8 cellular contexts compared by ENCODE assay signal in the genomic region with DNA sequence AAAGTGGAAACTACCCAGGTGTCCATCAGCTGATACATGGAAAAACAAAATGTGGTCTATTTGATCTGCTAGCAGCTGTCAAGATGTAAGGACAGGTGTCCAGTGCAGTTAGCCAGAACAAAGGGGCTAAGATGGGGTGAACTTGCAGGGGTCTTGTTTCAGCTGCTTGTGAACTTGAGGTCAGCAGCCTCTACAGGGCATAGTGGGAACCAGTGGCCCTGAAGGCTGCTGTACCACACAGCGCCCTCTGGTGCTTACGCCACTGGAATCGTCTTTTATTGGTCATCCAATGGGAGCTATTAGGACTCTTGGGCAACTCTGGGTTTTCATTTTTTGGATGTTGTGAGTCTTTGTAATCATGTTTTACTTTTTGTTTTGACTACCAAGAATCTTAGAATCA.
DNase-seq lines count a peak whose midpoint lies in the region; ATAC-seq and TF ChIP-seq lines count a peak whose summit lies in the region.

No MANE protein-coding gene starts in this region.

- no peak overlapping the region for H3K4me2 ChIP-seq in SU-DHL-6 (ENCODE audit: low read depth, low read length, poor library complexity, severe bottlenecking)

- peaks cover 14% of the 10 kb centered on the region for H3K4me1 Mint-ChIP-seq in activated T-helper 2 cell treated with anti-CD3 and anti-CD28 coated beads, Interferon-gamma antibody, Interleukin-2, Interleukin-4, amounts not matched to agents 10 μg/mL and 5 μg/mL and 100 μg/mL, durations not matched to agents 14 hours and 24 hours and 36 hours (ENCODE audit: low read depth)

- H3K36me3 ChIP-seq in SU-DHL-6 (ENCODE audit: low read length) (no peaks in the 10 kb centered on the region), stomach (no peaks in the 10 kb centered on the region)

- H3K9me3 ChIP-seq in SU-DHL-6 (ENCODE audit: insufficient read depth, low read length) (no peaks in the 10 kb centered on the region), stomach (no peaks in the 10 kb centered on the region)

- no peak overlapping the region for H3K4me3 ChIP-seq in AG09309 (ENCODE audit: control insufficient read depth, low read depth, low read length)
- H3K4me3 ChIP-seq in SU-DHL-6 (ENCODE audit: insufficient read depth, low read length, poor library complexity, severe bottlenecking) = no peak overlapping the region
- no peak overlapping the region for H3K4me3 ChIP-seq in stomach

- no peak overlapping the region for H3K27ac Mint-ChIP-seq in activated T-helper 2 cell treated with anti-CD3 and anti-CD28 coated beads, Interferon-gamma antibody, Interleukin-2, Interleukin-4, amounts not matched to agents 10 μg/mL and 5 μg/mL and 100 μg/mL, durations not matched to agents 14 hours and 24 hours and 36 hours

- H3K27me3 ChIP-seq in SU-DHL-6 (ENCODE audit: low read length) (no peaks in the 10 kb centered on the region), stomach (no peaks in the 10 kb centered on the region)

- H3K4me3 Mint-ChIP-seq in activated T-helper 2 cell treated with anti-CD3 and anti-CD28 coated beads, Interferon-gamma antibody, Interleukin-2, Interleukin-4, amounts not matched to agents 10 μg/mL and 5 μg/mL and 100 μg/mL, durations not matched to agents 14 hours and 24 hours and 36 hours (ENCODE audit: low read depth) = no peak overlapping the region

- ATAC-seq in GM19452 (IDR thresholded peaks at IDR 0.05; ENCODE audit: unreplicated experiment) = no peak

- no peak overlapping the region for H2AFZ ChIP-seq in SU-DHL-6 (ENCODE audit: low read depth, low read length, severe bottlenecking)

- H3K9me3 Mint-ChIP-seq in activated T-helper 2 cell treated with anti-CD3 and anti-CD28 coated beads, Interferon-gamma antibody, Interleukin-2, Interleukin-4, amounts not matched to agents 10 μg/mL and 5 μg/mL and 100 μg/mL, durations not matched to agents 14 hours and 24 hours and 36 hours = no peaks in the 10 kb centered on the region

- no peaks in the 10 kb centered on the region for H3K79me2 ChIP-seq in SU-DHL-6 (ENCODE audit: insufficient read depth, low read length)

- WGBS in stomach, 5 donors = 34 to 56% (median 48%) methylated on average over 3 of the region's 3 CpGs

- peaks cover 0 to 13% (median 6%) of the 10 kb centered on the region in 4 donors for H3K4me1 ChIP-seq in stomach

- H3K9ac ChIP-seq in SU-DHL-6 (ENCODE audit: low read length) = no peak overlapping the region

- no peaks in the 10 kb centered on the region for H3F3A ChIP-seq in SU-DHL-6 (ENCODE audit: insufficient read depth)

- no peak for TF ChIP-seq POLR2A in stomach (IDR thresholded peaks at IDR 0.05)

- intact Hi-C loops in stomach (cut with DNase I; ENCODE audit: low total_unique reads) = no loop called here
- intact Hi-C loops in activated T-helper 2 cell treated with anti-CD3 and anti-CD28 coated beads, Interferon-gamma antibody, Interleukin-2, Interleukin-4, amounts not matched to agents 10 μg/mL and 5 μg/mL and 100 μg/mL, durations not matched to agents 14 hours and 24 hours and 36 hours (cut with micrococcal nuclease) = loop anchor here (5.0 kb wide), 1 partner anchor 95 kb away; no protein-coding TSS in a partner anchor

- no peaks in the 10 kb centered on the region for H3K36me3 Mint-ChIP-seq in activated T-helper 2 cell treated with anti-CD3 and anti-CD28 coated beads, Interferon-gamma antibody, Interleukin-2, Interleukin-4, amounts not matched to agents 10 μg/mL and 5 μg/mL and 100 μg/mL, durations not matched to agents 14 hours and 24 hours and 36 hours (ENCODE audit: low read depth)

- H3K27ac ChIP-seq in SU-DHL-6 (ENCODE audit: low read depth, low read length) (no peak overlapping the region), stomach (no peak overlapping the region)

- peak; percentile 62 for TF ChIP-seq CTCF in AG09309 (IDR thresholded peaks at IDR 0.05; ENCODE audit: control insufficient read depth, insufficient read depth, low read depth, low read length, missing control alignments)
- TF ChIP-seq CTCF in SU-DHL-6 (IDR thresholded peaks at IDR 0.05; ENCODE audit: insufficient read depth, low read length, poor library complexity, severe bottlenecking) = peak; percentile 69
- TF ChIP-seq CTCF in stomach (IDR thresholded peaks at IDR 0.05) = peak in 3 of 7 experiments; percentile 24 to 37 (median 27)

- DNase-seq in AG09309 (ENCODE audit: low read depth) = no peak
- DNase-seq in HCEC 1CT = peak; percentile 68
- DNase-seq in glomerular endothelial cell (ENCODE audit: extremely low read depth, low read depth, low spot score) = peak; percentile 37
- peak; percentile 63 for DNase-seq in stomach
- DNase-seq in activated T-helper 2 cell treated with anti-CD3 and anti-CD28 coated beads, Interferon-gamma antibody, Interleukin-2, Interleukin-4, amounts not matched to agents 10 μg/mL and 5 μg/mL and 100 μg/mL, durations not matched to agents 14 hours and 24 hours and 36 hours (ENCODE audit: low spot score) = no peak
- no peak for DNase-seq in stimulated activated naive CD4-positive, alpha-beta T cell (lab: John Stamatoyannopoulos, UW)

- TF ChIP-seq EP300 in stomach (IDR thresholded peaks at IDR 0.05) = no peak

- no peaks in the 10 kb centered on the region for H4K20me1 ChIP-seq in SU-DHL-6 (ENCODE audit: low read depth, low read length)

- H3K27me3 Mint-ChIP-seq in activated T-helper 2 cell treated with anti-CD3 and anti-CD28 coated beads, Interferon-gamma antibody, Interleukin-2, Interleukin-4, amounts not matched to agents 10 μg/mL and 5 μg/mL and 100 μg/mL, durations not matched to agents 14 hours and 24 hours and 36 hours (ENCODE audit: low read depth) = peaks cover 2% of the 10 kb centered on the region

- H3K9me2 ChIP-seq in SU-DHL-6 (replicated peaks; ENCODE audit: insufficient read depth, low read length) = no peaks in the 10 kb centered on the region

Comparison
In these comparisons a context has a peak if more than half of its experiments do, and no peak if none do; other contexts are left out.
1. DNase-seq: peak in HCEC 1CT (single experiment), glomerular endothelial cell (single experiment) and stomach (single experiment); none in AG09309 (single experiment), activated T-helper 2 cell treated with anti-CD3 and anti-CD28 coated beads, Interferon-gamma antibody, Interleukin-2, Interleukin-4, amounts not matched to agents 10 μg/mL and 5 μg/mL and 100 μg/mL, durations not matched to agents 14 hours and 24 hours and 36 hours (single experiment) and stimulated activated naive CD4-positive, alpha-beta T cell (0 of 6).